Comparison of ENCODE assay signal across 25 cellular contexts in the genomic region with DNA sequence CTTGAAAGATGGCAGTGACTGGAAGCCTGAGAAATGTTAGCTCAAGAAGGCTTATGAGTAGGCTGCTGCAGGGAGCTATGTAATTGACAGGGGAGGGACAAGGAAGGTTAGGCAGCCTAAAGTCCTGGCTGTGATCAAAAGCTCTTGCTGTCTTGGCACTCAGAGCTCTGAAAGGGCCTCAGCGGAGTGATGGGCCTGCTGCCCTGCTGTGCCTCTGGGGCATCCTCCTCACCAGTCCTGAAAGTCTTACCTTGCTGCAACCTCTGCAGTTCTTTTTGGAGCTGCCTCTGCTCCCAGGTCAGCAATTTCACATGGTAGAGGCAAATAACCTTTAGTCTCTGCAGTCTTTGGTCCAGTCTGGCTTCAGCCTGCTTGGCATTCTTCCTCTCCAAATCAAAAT. TPM values are rescaled to one million over a fixed set of nuclear protein-coding genes. Genes with fewer than 3 reads are reported as not detected.
DNase-seq lines count a peak whose midpoint lies in the region; ATAC-seq and TF ChIP-seq lines count a peak whose summit lies in the region.
"Had no signal": no experiment of that assay in that cellular context is flagged by ENCODE, and none has a peak within 500 bp of the region (broad histone marks: within the 10 kb centered on the region; RNA-seq: fewer than 3 reads in every experiment).

No MANE protein-coding gene starts in this region.

- H3K27me3 ChIP-seq in SK-N-SH (ENCODE audit: insufficient read depth) (no peaks in the 10 kb centered on the region), tibial artery (no peaks in the 10 kb centered on the region), foreskin keratinocyte (no peaks in the 10 kb centered on the region)
- H3K27me3 ChIP-seq: MG63, SJCRH30 had no signal

- no peak overlapping the region for H3K4me2 ChIP-seq in SK-N-SH

- intact Hi-C loops in tibial artery (cut with DNase I; ENCODE audit: low total_unique reads) (no loop called here), left colon (cut with DNase I, micrococcal nuclease) (no loop called here)

- CTCF ChIA-PET in SK-N-SH (lab: Yijun Ruan, JAX) = interaction anchor here (2.0 to 4.7 kb wide), 4 partner anchors 11 to 457 kb away, joined by 6 to 39 read pairs (median 15); no protein-coding TSS in a partner anchor

- peak overlapping the region; percentile 14 to 92 for H3K27ac ChIP-seq in SK-N-SH (ENCODE audit: low read depth in 2 of 2, low read length in 1 of 2)
- H3K27ac ChIP-seq in tibial artery = peak overlapping the region; percentile 86 to 88
- no peak overlapping the region for H3K27ac ChIP-seq in foreskin keratinocyte
- H3K27ac ChIP-seq: SJCRH30 had no signal

- H3K79me2 ChIP-seq in SK-N-SH (ENCODE audit: insufficient read depth) = no peaks in the 10 kb centered on the region

- H3K9me3 ChIP-seq in SK-N-SH (no peaks in the 10 kb centered on the region; the same call in 1 of the 2 replicates), tibial artery (no peaks in the 10 kb centered on the region)
- H3K9me3 ChIP-seq: SJCRH30 had no signal

- TF ChIP-seq CTCF in SK-N-SH (IDR thresholded peaks at IDR 0.05) (no peak), tibial artery (IDR thresholded peaks at IDR 0.05) (no peak), foreskin keratinocyte (conservative IDR thresholded peaks at IDR 0.05) (no peak)

- H3K36me3 ChIP-seq in SK-N-SH (replicated peaks in 1 of 2; ENCODE audit: control insufficient read depth in 1 of 2, insufficient read depth in 2 of 2, low read length in 1 of 2) (peaks cover 0 to 2% of the 10 kb centered on the region in 2 experiments), tibial artery (no peaks in the 10 kb centered on the region)
- H3K36me3 ChIP-seq: MG63, SJCRH30 had no signal

- no peak for TF ChIP-seq EP300 in SK-N-SH (IDR thresholded peaks at IDR 0.05; ENCODE audit: borderline replicate concordance in 1 of 2, low read depth in 1 of 2, low read length in 1 of 2)

- H4K20me1 ChIP-seq in SK-N-SH (ENCODE audit: insufficient read depth) = no peaks in the 10 kb centered on the region

- peaks cover 26% of the 10 kb centered on the region for H3F3A ChIP-seq in SK-N-SH (replicated peaks; ENCODE audit: insufficient read depth)

- no peaks in the 10 kb centered on the region for H3K9me2 ChIP-seq in SK-N-SH

- H3K4me3 ChIP-seq in SK-N-SH (ENCODE audit: low read depth in 2 of 2, low read length in 1 of 2) = no peak overlapping the region
- H3K4me3 ChIP-seq in tibial artery = no peak overlapping the region
- H3K4me3 ChIP-seq: MG63, SJCRH30 had no signal

- ATAC-seq in SK-N-SH treated with all-trans-retinoic acid at 6 μM for 48 hours (no peak), left lobe of liver (peak; percentile 21), left colon (no peak), foreskin keratinocyte (no peak)
- ATAC-seq: CD8-positive, alpha-beta T cell; Panc1 had no signal

- H2AFZ ChIP-seq in SK-N-SH (ENCODE audit: low read depth) = no peak overlapping the region

- WGBS in SK-N-SH (ENCODE audit: low lambda C conversion rate) = no CpG with 5 or more reads among the region's 1 CpG

- TF ChIP-seq RAD21 in SK-N-SH (IDR thresholded peaks at IDR 0.05; ENCODE audit: low read length) = no peak

- DNase-seq in SK-N-SH = no peak
- DNase-seq in RPMI8226 = peak; percentile 35
- no peak for DNase-seq in left lobe of liver (ENCODE audit: low spot score)
- DNase-seq in tibial artery = no peak
- no peak for DNase-seq in left colon
- no peak for DNase-seq in stimulated activated CD4-positive, alpha-beta T cell treated with anti-CD3 and anti-CD28 coated beads, Interleukin-2, amount 100 ng/mL, for 48 hours
- DNase-seq in foreskin keratinocyte = no peak
- DNase-seq: 8988T; AML-193; C1 segment of cervical spinal cord; CD8-positive, alpha-beta T cell; DMS153; Kasumi-1; MG63; NCI-H1048; NCI-H1436; NCI-H187 treated with DMSO at 0.1 percent for 48 hours; NCI-H2107; NCI-H69; NK-92 treated with Interleukin-12 subunit alpha and Interleukin-12 subunit beta, amount 100 ng/mL, for 24 hours; SJCRH30 had no signal

- H3K4me1 ChIP-seq in SK-N-SH (ENCODE audit: control insufficient read depth in 1 of 2, insufficient read depth in 2 of 2, low read depth in 1 of 2, low read length in 1 of 2) (peaks cover 6 to 48% of the 10 kb centered on the region in 2 experiments; a peak in 3 of 4 replicates), tibial artery (peaks cover 0 to 86% (median 26%) of the 10 kb centered on the region in 4 donors), foreskin keratinocyte (no peaks in the 10 kb centered on the region)

- POLR2A ChIA-PET in SK-N-SH (lab: Yijun Ruan, JAX) = no interaction called here

- peak overlapping the region; percentile 60; the same call in 1 of the 2 replicates for H3K9ac ChIP-seq in SK-N-SH

TF ChIP-seq in SK-N-SH, 30 proteins besides CTCF, POLR2A, EP300 and RAD21 (continues in another document):
- TF ChIP-seq, protein P1, sequence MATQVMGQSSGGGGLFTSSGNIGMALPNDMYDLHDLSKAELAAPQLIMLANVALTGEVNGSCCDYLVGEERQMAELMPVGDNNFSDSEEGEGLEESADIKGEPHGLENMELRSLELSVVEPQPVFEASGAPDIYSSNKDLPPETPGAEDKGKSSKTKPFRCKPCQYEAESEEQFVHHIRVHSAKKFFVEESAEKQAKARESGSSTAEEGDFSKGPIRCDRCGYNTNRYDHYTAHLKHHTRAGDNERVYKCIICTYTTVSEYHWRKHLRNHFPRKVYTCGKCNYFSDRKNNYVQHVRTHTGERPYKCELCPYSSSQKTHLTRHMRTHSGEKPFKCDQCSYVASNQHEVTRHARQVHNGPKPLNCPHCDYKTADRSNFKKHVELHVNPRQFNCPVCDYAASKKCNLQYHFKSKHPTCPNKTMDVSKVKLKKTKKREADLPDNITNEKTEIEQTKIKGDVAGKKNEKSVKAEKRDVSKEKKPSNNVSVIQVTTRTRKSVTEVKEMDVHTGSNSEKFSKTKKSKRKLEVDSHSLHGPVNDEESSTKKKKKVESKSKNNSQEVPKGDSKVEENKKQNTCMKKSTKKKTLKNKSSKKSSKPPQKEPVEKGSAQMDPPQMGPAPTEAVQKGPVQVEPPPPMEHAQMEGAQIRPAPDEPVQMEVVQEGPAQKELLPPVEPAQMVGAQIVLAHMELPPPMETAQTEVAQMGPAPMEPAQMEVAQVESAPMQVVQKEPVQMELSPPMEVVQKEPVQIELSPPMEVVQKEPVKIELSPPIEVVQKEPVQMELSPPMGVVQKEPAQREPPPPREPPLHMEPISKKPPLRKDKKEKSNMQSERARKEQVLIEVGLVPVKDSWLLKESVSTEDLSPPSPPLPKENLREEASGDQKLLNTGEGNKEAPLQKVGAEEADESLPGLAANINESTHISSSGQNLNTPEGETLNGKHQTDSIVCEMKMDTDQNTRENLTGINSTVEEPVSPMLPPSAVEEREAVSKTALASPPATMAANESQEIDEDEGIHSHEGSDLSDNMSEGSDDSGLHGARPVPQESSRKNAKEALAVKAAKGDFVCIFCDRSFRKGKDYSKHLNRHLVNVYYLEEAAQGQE (IDR thresholded peaks at IDR 0.05; ENCODE audit: low read depth, low read length) = no peak
- no peak for TF ChIP-seq SIN3A (IDR thresholded peaks at IDR 0.05; ENCODE audit: borderline replicate concordance, low read depth, low read length)
- no peak for TF ChIP-seq NFIC (IDR thresholded peaks at IDR 0.05; ENCODE audit: borderline replicate concordance)
- no peak for TF ChIP-seq EZH2phosphoT487 (IDR thresholded peaks at IDR 0.05; ENCODE audit: borderline replicate concordance, low read depth)

TF ChIP-seq in SK-N-SH treated with all-trans-retinoic acid at 6 μM for 48 hours, 23 proteins besides CTCF, POLR2A, EP300 and RAD21:
- no peak for TF ChIP-seq GLIS3 (CRISPR knock-in tag; IDR thresholded peaks at IDR 0.05)
- TF ChIP-seq, protein P2, sequence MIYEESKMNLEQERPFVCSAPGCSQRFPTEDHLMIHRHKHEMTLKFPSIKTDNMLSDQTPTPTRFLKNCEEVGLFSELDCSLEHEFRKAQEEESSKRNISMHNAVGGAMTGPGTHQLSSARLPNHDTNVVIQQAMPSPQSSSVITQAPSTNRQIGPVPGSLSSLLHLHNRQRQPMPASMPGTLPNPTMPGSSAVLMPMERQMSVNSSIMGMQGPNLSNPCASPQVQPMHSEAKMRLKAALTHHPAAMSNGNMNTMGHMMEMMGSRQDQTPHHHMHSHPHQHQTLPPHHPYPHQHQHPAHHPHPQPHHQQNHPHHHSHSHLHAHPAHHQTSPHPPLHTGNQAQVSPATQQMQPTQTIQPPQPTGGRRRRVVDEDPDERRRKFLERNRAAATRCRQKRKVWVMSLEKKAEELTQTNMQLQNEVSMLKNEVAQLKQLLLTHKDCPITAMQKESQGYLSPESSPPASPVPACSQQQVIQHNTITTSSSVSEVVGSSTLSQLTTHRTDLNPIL (CRISPR knock-in tag; IDR thresholded peaks at IDR 0.05; ENCODE audit: low read depth) = no peak
- TF ChIP-seq BACH2 (CRISPR knock-in tag; IDR thresholded peaks at IDR 0.05; ENCODE audit: borderline replicate concordance) = no peak
- TF ChIP-seq TCF4 (CRISPR knock-in tag; IDR thresholded peaks at IDR 0.05; ENCODE audit: borderline replicate concordance) = no peak
- TF ChIP-seq SNAI2 (CRISPR knock-in tag; IDR thresholded peaks at IDR 0.05) = no peak
- no peak for TF ChIP-seq ZFP3 (CRISPR knock-in tag; IDR thresholded peaks at IDR 0.05)
TF ChIP-seq in SK-N-SH treated with all-trans-retinoic acid at 6 μM for 48 hours: peak in this region for 0.

RNA-seq across cellular contexts. Expression of a gene that starts 1.8 kb away (rescaled TPM):
- 0.13 and 0.21 TPM in 2 replicates for polyA plus RNA-seq in SK-N-SH (2012; rRNA removed)
- polyA plus RNA-seq in SK-N-SH (2012; cell fraction: cytosol; rRNA removed) = 0.14 and 0.18 TPM in 2 replicates
- 0.12 and 0.39 TPM in 2 replicates for polyA plus RNA-seq in SK-N-SH (2012; cell fraction: nucleus; rRNA removed)
- not detected for total RNA-seq in left lobe of liver
- not detected for total RNA-seq in left colon
- total RNA-seq in foreskin keratinocyte = not detected in 2 replicates
- polyA plus RNA-seq in foreskin keratinocyte = not detected in 2 replicates
- total RNA-seq: CD8-positive, alpha-beta T cell; NCI-H460; SJCRH30 had no signal
- polyA plus RNA-seq: AG04450 had no signal
